Comparison of ENCODE assay signal across 2 cellular contexts in the genomic region with DNA sequence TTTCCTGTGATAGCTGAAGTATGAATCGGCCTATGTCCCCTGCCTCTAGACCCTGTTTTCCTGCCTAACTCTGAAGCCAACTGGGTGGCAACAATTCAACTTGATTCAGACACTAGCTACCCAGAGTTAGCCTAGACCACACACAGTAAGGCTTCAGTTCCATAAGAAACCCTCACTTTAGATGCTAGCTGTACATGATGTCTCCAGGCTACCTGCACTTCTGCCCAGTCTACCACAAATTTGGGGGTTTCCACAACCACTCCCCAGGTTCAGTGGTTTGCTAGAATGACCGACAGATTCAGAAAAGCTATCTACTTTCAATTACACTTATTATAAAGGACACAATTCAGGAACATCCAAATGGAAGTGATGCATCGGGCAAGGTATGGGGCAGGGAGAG.
TF ChIP-seq lines count a peak whose summit lies in the region.

No MANE protein-coding gene starts in this region.

TF ChIP-seq in IMR-90, 13 proteins besides CTCF, POLR2A, EP300 and RAD21:
- TF ChIP-seq CHD1 (IDR thresholded peaks at IDR 0.05; ENCODE audit: low read depth, low read length) (no peak), MAFK (IDR thresholded peaks at IDR 0.05; ENCODE audit: low read depth, low read length) (no peak), RCOR1 (IDR thresholded peaks at IDR 0.05; ENCODE audit: insufficient replicate concordance, low read length) (no peak), SMC3 (IDR thresholded peaks at IDR 0.05; ENCODE audit: low read depth, low read length) (no peak), CEBPB (IDR thresholded peaks at IDR 0.05; ENCODE audit: low read depth, low read length) (no peak), NFE2L2 (IDR thresholded peaks at IDR 0.05; ENCODE audit: low read depth, low read length) (no peak), MAZ (IDR thresholded peaks at IDR 0.05; ENCODE audit: borderline replicate concordance, low read depth, low read length) (no peak)
- TF ChIP-seq, protein P1, sequence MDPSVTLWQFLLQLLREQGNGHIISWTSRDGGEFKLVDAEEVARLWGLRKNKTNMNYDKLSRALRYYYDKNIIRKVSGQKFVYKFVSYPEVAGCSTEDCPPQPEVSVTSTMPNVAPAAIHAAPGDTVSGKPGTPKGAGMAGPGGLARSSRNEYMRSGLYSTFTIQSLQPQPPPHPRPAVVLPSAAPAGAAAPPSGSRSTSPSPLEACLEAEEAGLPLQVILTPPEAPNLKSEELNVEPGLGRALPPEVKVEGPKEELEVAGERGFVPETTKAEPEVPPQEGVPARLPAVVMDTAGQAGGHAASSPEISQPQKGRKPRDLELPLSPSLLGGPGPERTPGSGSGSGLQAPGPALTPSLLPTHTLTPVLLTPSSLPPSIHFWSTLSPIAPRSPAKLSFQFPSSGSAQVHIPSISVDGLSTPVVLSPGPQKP (IDR thresholded peaks at IDR 0.05; ENCODE audit: borderline replicate concordance, low read depth, low read length), result no peak

TF ChIP-seq in GM12878, 131 proteins besides CTCF, POLR2A, EP300 and RAD21:
- TF ChIP-seq, protein P2, sequence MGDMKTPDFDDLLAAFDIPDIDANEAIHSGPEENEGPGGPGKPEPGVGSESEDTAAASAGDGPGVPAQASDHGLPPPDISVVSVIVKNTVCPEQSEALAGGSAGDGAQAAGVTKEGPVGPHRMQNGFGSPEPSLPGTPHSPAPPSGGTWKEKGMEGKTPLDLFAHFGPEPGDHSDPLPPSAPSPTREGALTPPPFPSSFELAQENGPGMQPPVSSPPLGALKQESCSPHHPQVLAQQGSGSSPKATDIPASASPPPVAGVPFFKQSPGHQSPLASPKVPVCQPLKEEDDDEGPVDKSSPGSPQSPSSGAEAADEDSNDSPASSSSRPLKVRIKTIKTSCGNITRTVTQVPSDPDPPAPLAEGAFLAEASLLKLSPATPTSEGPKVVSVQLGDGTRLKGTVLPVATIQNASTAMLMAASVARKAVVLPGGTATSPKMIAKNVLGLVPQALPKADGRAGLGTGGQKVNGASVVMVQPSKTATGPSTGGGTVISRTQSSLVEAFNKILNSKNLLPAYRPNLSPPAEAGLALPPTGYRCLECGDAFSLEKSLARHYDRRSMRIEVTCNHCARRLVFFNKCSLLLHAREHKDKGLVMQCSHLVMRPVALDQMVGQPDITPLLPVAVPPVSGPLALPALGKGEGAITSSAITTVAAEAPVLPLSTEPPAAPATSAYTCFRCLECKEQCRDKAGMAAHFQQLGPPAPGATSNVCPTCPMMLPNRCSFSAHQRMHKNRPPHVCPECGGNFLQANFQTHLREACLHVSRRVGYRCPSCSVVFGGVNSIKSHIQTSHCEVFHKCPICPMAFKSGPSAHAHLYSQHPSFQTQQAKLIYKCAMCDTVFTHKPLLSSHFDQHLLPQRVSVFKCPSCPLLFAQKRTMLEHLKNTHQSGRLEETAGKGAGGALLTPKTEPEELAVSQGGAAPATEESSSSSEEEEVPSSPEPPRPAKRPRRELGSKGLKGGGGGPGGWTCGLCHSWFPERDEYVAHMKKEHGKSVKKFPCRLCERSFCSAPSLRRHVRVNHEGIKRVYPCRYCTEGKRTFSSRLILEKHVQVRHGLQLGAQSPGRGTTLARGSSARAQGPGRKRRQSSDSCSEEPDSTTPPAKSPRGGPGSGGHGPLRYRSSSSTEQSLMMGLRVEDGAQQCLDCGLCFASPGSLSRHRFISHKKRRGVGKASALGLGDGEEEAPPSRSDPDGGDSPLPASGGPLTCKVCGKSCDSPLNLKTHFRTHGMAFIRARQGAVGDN (IDR thresholded peaks at IDR 0.05), result no peak
- TF ChIP-seq CHD4 (IDR thresholded peaks at IDR 0.05), result no peak
